ENCODE assay signal across 26 cellular contexts in genomic region chr2:185640588-185640987, GRCh38.
"Had no signal": no experiment of that assay in that cellular context is flagged by ENCODE, and none has a peak within 500 bp of the region (broad histone marks: within the 10 kb centered on the region; RNA-seq: fewer than 3 reads in every experiment).

No MANE protein-coding gene starts in this region.

- H3K27ac ChIP-seq: colonic mucosa, epithelial cell of prostate, esophagus squamous epithelium, gastrocnemius medialis, heart right ventricle, left lung, lower lobe of right lung had no signal

- H3K9me3 Mint-ChIP-seq: endodermal cell had no signal

- FAIRE-seq: endometrium, islet of Langerhans, keratinocyte had no signal

- DNase-seq: colonic mucosa; cortex of kidney; effector CD8-positive, alpha-beta T cell; effector memory CD8-positive, alpha-beta T cell; endodermal cell; erythroblast; esophagus squamous epithelium; foreskin fibroblast; foreskin melanocyte; gastrocnemius medialis; glutamatergic neuron; head of caudate nucleus; heart right ventricle; hippocampal formation; left cardiac atrium; left ventricle myocardium superior; lower lobe of right lung; mesendoderm; midbrain had no signal

- H3K4me3 Mint-ChIP-seq: dendritic cell treated with granulocyte-macrophage colony-stimulating factor and Interleukin-4, amounts not matched to agents 40 ng/mL and 50 ng/mL, for 4 days; effector memory CD8-positive, alpha-beta T cell; endodermal cell had no signal

- H3K4me3 ChIP-seq: colonic mucosa, esophagus squamous epithelium, gastrocnemius medialis, heart right ventricle, left lung, lower lobe of right lung had no signal

- H3K27me3 ChIP-seq: colonic mucosa, esophagus squamous epithelium, gastrocnemius medialis, heart right ventricle, left lung had no signal

- H3K4me1 ChIP-seq: colonic mucosa, esophagus squamous epithelium, gastrocnemius medialis, heart right ventricle, left lung, lower lobe of right lung had no signal

- ATAC-seq: effector memory CD8-positive, alpha-beta T cell; esophagus mucosa; gastrocnemius medialis; heart right ventricle; left cardiac atrium; left lung; left ventricle myocardium superior; lower lobe of right lung had no signal

- H3K36me3 ChIP-seq: colonic mucosa, esophagus squamous epithelium, gastrocnemius medialis, heart right ventricle, left lung, lower lobe of right lung had no signal

- H3K27ac Mint-ChIP-seq: dendritic cell treated with granulocyte-macrophage colony-stimulating factor and Interleukin-4, amounts not matched to agents 40 ng/mL and 50 ng/mL, for 4 days; effector memory CD8-positive, alpha-beta T cell; endodermal cell had no signal

- H3K9me3 ChIP-seq: colonic mucosa, esophagus squamous epithelium, gastrocnemius medialis, heart right ventricle, left lung, lower lobe of right lung had no signal

- H3K27me3 Mint-ChIP-seq: dendritic cell treated with granulocyte-macrophage colony-stimulating factor and Interleukin-4, amounts not matched to agents 40 ng/mL and 50 ng/mL, for 4 days; effector memory CD8-positive, alpha-beta T cell had no signal
